1 cellular context compared by ENCODE assay signal in genomic region chr1:63773815-63774616, GRCh38.
TF ChIP-seq lines count a peak whose summit lies in the region.

TSS of gene ROR1 (plus strand) at chr1:63774017.

TF ChIP-seq in HepG2, 621 proteins besides CTCF, POLR2A, EP300 and RAD21 (continued from another document):
- no peak for TF ChIP-seq RORA (CRISPR knock-in tag; IDR thresholded peaks at IDR 0.05)
- no peak for TF ChIP-seq ZNF770 (CRISPR knock-in tag; IDR thresholded peaks at IDR 0.05)
- no peak for TF ChIP-seq XBP1 (CRISPR knock-in tag; IDR thresholded peaks at IDR 0.05)
- TF ChIP-seq STAG1 (CRISPR knock-in tag; IDR thresholded peaks at IDR 0.05) = peak; percentile 64
- TF ChIP-seq ATF7-NPFF (CRISPR knock-in tag; IDR thresholded peaks at IDR 0.05; ENCODE audit: low read depth) = peak; percentile 77
- no peak for TF ChIP-seq PHF8 (CRISPR knock-in tag; IDR thresholded peaks at IDR 0.05)
- TF ChIP-seq PBX3 (CRISPR knock-in tag; IDR thresholded peaks at IDR 0.05; ENCODE audit: borderline replicate concordance) = no peak
- TF ChIP-seq ZBTB42 (CRISPR knock-in tag; IDR thresholded peaks at IDR 0.05) = no peak
- peak; percentile 48; the same call in 1 of the 2 replicates for TF ChIP-seq ZNF253 (CRISPR knock-in tag; IDR thresholded peaks at IDR 0.05; ENCODE audit: borderline replicate concordance)
- no peak; the same call in 1 of the 2 replicates for TF ChIP-seq ZNF263 (CRISPR knock-in tag; IDR thresholded peaks at IDR 0.05)
- no peak for TF ChIP-seq ZNF354B (CRISPR knock-in tag; IDR thresholded peaks at IDR 0.05)
- no peak for TF ChIP-seq BRCA1 (CRISPR knock-in tag; IDR thresholded peaks at IDR 0.05)
- no peak for TF ChIP-seq ZNF672 (CRISPR knock-in tag; IDR thresholded peaks at IDR 0.05)
- peak; percentile 25; the same call in 1 of the 2 replicates for TF ChIP-seq IRF2 (CRISPR knock-in tag; IDR thresholded peaks at IDR 0.05)
- 0 out of 2 replicates have a peak, but pooled peaks have one; percentile 44 for TF ChIP-seq ZNF784 (CRISPR knock-in tag; IDR thresholded peaks at IDR 0.05; ENCODE audit: borderline replicate concordance)
- no peak for TF ChIP-seq TFE3 (CRISPR knock-in tag; IDR thresholded peaks at IDR 0.05)
- TF ChIP-seq ZIK1 (CRISPR knock-in tag; IDR thresholded peaks at IDR 0.05; ENCODE audit: borderline replicate concordance, low read depth) = peak; percentile 42; the same call in 1 of the 2 replicates
- peak; percentile 67; the same call in 1 of the 2 replicates for TF ChIP-seq KDM3A (CRISPR knock-in tag; IDR thresholded peaks at IDR 0.05; ENCODE audit: low read depth)
- TF ChIP-seq ZNF563 (CRISPR knock-in tag; IDR thresholded peaks at IDR 0.05) = no peak
- TF ChIP-seq CHD2 (IDR thresholded peaks at IDR 0.05; ENCODE audit: low read depth, low read length) = no peak
- TF ChIP-seq ARID4A (CRISPR knock-in tag; IDR thresholded peaks at IDR 0.05; ENCODE audit: borderline replicate concordance) = peak; percentile 53; the same call in 1 of the 2 replicates
- peak; percentile 19; the same call in 1 of the 2 replicates for TF ChIP-seq MTA1 (CRISPR knock-in tag; IDR thresholded peaks at IDR 0.05; ENCODE audit: borderline replicate concordance)
- no peak for TF ChIP-seq ZNF570 (CRISPR knock-in tag; IDR thresholded peaks at IDR 0.05; ENCODE audit: borderline replicate concordance)
- TF ChIP-seq ZNF33B (CRISPR knock-in tag; IDR thresholded peaks at IDR 0.05) = 0 out of 2 replicates have a peak, but pooled peaks have one; percentile 83
- no peak for TF ChIP-seq ZBTB10 (CRISPR knock-in tag; IDR thresholded peaks at IDR 0.05; ENCODE audit: borderline replicate concordance)
- TF ChIP-seq MTA3 (CRISPR knock-in tag; IDR thresholded peaks at IDR 0.05) = no peak
- no peak for TF ChIP-seq ELF1 (CRISPR knock-in tag; IDR thresholded peaks at IDR 0.05)
TF ChIP-seq in HepG2: peak in this region for 174.
